ENCODE assay signal across 28 cellular contexts in genomic region chr15:85451099-85451700, GRCh38.
DNase-seq lines count a peak whose midpoint lies in the region; ATAC-seq, FAIRE-seq and TF ChIP-seq lines count a peak whose summit lies in the region.
"Had no signal": no experiment of that assay in that cellular context is flagged by ENCODE, and none has a peak within 500 bp of the region (broad histone marks: within the 10 kb centered on the region; RNA-seq: fewer than 3 reads in every experiment).

No MANE protein-coding gene starts in this region.

- H3K27me3 Mint-ChIP-seq in CD4-positive, CD25-positive, alpha-beta regulatory T cell: no peaks in the 10 kb centered on the region
- no peaks in the 10 kb centered on the region for H3K27me3 Mint-ChIP-seq in naive B cell
- H3K27me3 Mint-ChIP-seq in activated CD4-positive, alpha-beta T cell treated with anti-CD3 and anti-CD28 coated beads, Interleukin-2, amount 10 ng/mL, durations not matched to agents 24 days and 14 days: no peaks in the 10 kb centered on the region

- H3K4me1 Mint-ChIP-seq in CD4-positive, CD25-positive, alpha-beta regulatory T cell: peaks cover 39 to 73% (median 57%) of the 10 kb centered on the region in 4 donors
- H3K4me1 Mint-ChIP-seq in naive B cell: peaks cover 75 to 91% (median 90%) of the 10 kb centered on the region in 3 donors
- peaks cover 5% of the 10 kb centered on the region for H3K4me1 Mint-ChIP-seq in activated CD4-positive, alpha-beta T cell treated with anti-CD3 and anti-CD28 coated beads, Interleukin-2, amount 10 ng/mL, durations not matched to agents 24 days and 14 days

- H3K9ac ChIP-seq in GM12878 (ENCODE audit: control insufficient read depth, insufficient read depth, low read length): no peak overlapping the region

- H3K27ac ChIP-seq in CD4-positive, CD25-positive, alpha-beta regulatory T cell (ENCODE audit: insufficient read depth, low read length, poor library complexity, severe bottlenecking): no peak overlapping the region
- H3K27ac ChIP-seq in HEK293 (ENCODE audit: extremely low read depth, low read depth, low read length) (no peak overlapping the region), GM12878 (ENCODE audit: control insufficient read depth, insufficient read depth) (no peak overlapping the region)
- H3K27ac ChIP-seq: A549, Peyer's patch had no signal

- H3K27ac Mint-ChIP-seq in CD4-positive, CD25-positive, alpha-beta regulatory T cell: peak overlapping the region in 2 of 3 donors; percentile 53 to 66
- H3K27ac Mint-ChIP-seq in naive B cell: peak overlapping the region; percentile 33 to 91 (median 76)
- H3K27ac Mint-ChIP-seq in activated CD4-positive, alpha-beta T cell treated with anti-CD3 and anti-CD28 coated beads, Interleukin-2, amount 10 ng/mL, durations not matched to agents 24 days and 14 days: no peak overlapping the region
- H3K27ac Mint-ChIP-seq: CD8-positive, alpha-beta T cell; GM23338; H9; HFFc6 had no signal

- no peak overlapping the region for H3K4me2 ChIP-seq in GM12878 (ENCODE audit: control insufficient read depth, insufficient read depth)
- H3K4me2 ChIP-seq: A549, GM23338 had no signal

- TF ChIP-seq CTCF in HEK293 (tag by site-specific recombination; IDR thresholded peaks at IDR 0.05) (no peak), GM12878 (IDR thresholded peaks at IDR 0.05 in 2 of 3, conservative IDR thresholded peaks at IDR 0.05 in 1 of 3; ENCODE audit: control insufficient read depth in 2 of 3, extremely low read depth in 1 of 3, insufficient read depth in 1 of 3, low read depth in 3 of 3, low read length in 3 of 3) (no peak)

- DNase-seq in CD4-positive, CD25-positive, alpha-beta regulatory T cell: no peak
- no peak for DNase-seq in GM12878 (ENCODE audit: low read depth, low spot score)
- DNase-seq in naive B cell: no peak
- no peak for DNase-seq in activated CD4-positive, alpha-beta T cell treated with anti-CD3 and anti-CD28 coated beads, Interleukin-2, amount 10 ng/mL, durations not matched to agents 24 days and 14 days
- DNase-seq: AML-193; C1 segment of cervical spinal cord; Calu3; CD8-positive, alpha-beta T cell; DMS79 treated with DMSO at 0.1 percent for 48 hours; H9; HFFc6; NCI-H1092; NCI-H1417 treated with DMSO at 0.1 percent for 48 hours; NCI-H187; NCI-H2081 treated with DMSO at 0.1 percent for 48 hours; NCI-H2171; NCI-H226; NCI-H510A; NCI-H69; OCI-M1; Peyer's patch; SHP77 treated with DMSO at 0.1 percent for 48 hours had no signal

- peaks cover 85% of the 10 kb centered on the region for H3K79me2 ChIP-seq in GM12878 (ENCODE audit: control insufficient read depth, insufficient read depth, low read length)

- in situ Hi-C loops in GM12878 (cut with MboI): no loop called here

- no peak for ATAC-seq in CD4-positive, CD25-positive, alpha-beta regulatory T cell (ENCODE audit: low read depth in 2 of 2)
- ATAC-seq in GM12878 (no peak), naive B cell (ENCODE audit: low read depth in 2 of 2) (no peak), GM18517 (IDR thresholded peaks at IDR 0.05; ENCODE audit: unreplicated experiment) (no peak), HG03108 (IDR thresholded peaks at IDR 0.05; ENCODE audit: unreplicated experiment) (no peak)
- ATAC-seq: A549; CD8-positive, alpha-beta T cell; GM23338 had no signal

- TF ChIP-seq POLR2A in GM12878 (IDR thresholded peaks at IDR 0.05; ENCODE audit: low read depth, low read length): no peak

- TF ChIP-seq EP300 in GM12878 (IDR thresholded peaks at IDR 0.05; ENCODE audit: borderline replicate concordance in 1 of 2, control insufficient read depth in 1 of 2, low read depth in 2 of 2, low read length in 2 of 2): no peak

- H3K4me3 Mint-ChIP-seq in CD4-positive, CD25-positive, alpha-beta regulatory T cell: peak overlapping the region in 1 of 4 donors; percentile 8
- peak overlapping the region in 6 of 8 donors; percentile 13 to 73 (median 46) for H3K4me3 Mint-ChIP-seq in naive B cell
- H3K4me3 Mint-ChIP-seq in activated CD4-positive, alpha-beta T cell treated with anti-CD3 and anti-CD28 coated beads, Interleukin-2, amount 10 ng/mL, durations not matched to agents 24 days and 14 days: no peak overlapping the region
- H3K4me3 Mint-ChIP-seq: CD8-positive, alpha-beta T cell; GM23338; H9; HFFc6 had no signal

- no peaks in the 10 kb centered on the region for H4K20me1 ChIP-seq in GM12878 (ENCODE audit: control insufficient read depth, insufficient read depth)

- intact Hi-C loops in GM12878 (cut with micrococcal nuclease; ENCODE audit: unreplicated experiment): no loop called here
- intact Hi-C loops in activated CD4-positive, alpha-beta T cell treated with anti-CD3 and anti-CD28 coated beads, Interleukin-2, amount 10 ng/mL, durations not matched to agents 24 days and 14 days (cut with micrococcal nuclease): no loop called here

- no TSS peak for BruUV-seq in GM12878 (replicated peaks; lab: Mats Ljungman, UMichigan)

- peaks cover 0 to 28% (median 13%) of the 10 kb centered on the region in 7 donors for H3K9me3 Mint-ChIP-seq in CD4-positive, CD25-positive, alpha-beta regulatory T cell
- peaks cover 11 to 40% (median 20%) of the 10 kb centered on the region in 7 donors for H3K9me3 Mint-ChIP-seq in naive B cell
- peaks cover 34% of the 10 kb centered on the region for H3K9me3 Mint-ChIP-seq in activated CD4-positive, alpha-beta T cell treated with anti-CD3 and anti-CD28 coated beads, Interleukin-2, amount 10 ng/mL, durations not matched to agents 24 days and 14 days

- H3K4me3 ChIP-seq in CD4-positive, CD25-positive, alpha-beta regulatory T cell (ENCODE audit: low read depth, low read length): no peak overlapping the region
- H3K4me3 ChIP-seq in HEK293 (ENCODE audit: low read depth, low read length) (no peak overlapping the region), GM12878 (no peak overlapping the region)
- H3K4me3 ChIP-seq: A549, GM23338, Peyer's patch had no signal

- H3K27me3 ChIP-seq in CD4-positive, CD25-positive, alpha-beta regulatory T cell (ENCODE audit: control insufficient read depth, insufficient read depth, low read length): no peaks in the 10 kb centered on the region
- H3K27me3 ChIP-seq in GM12878 (replicated peaks in 1 of 2; ENCODE audit: control insufficient read depth in 2 of 2, insufficient read depth in 2 of 2, low read length in 1 of 2): no peaks in the 10 kb centered on the region
- H3K27me3 ChIP-seq: Peyer's patch had no signal

- RAD21 ChIA-PET in GM12878 (lab: Charles Lee; ENCODE audit: unreplicated experiment): no interaction called here

- no peak for FAIRE-seq in GM12878 (lab: Jason Lieb, UNC)
- FAIRE-seq: GM18507 had no signal

- 78% methylated on average over 3 of the region's 3 CpGs for WGBS in GM12878 (ENCODE audit: insufficient coverage, insufficient replicate concordance, low lambda C conversion rate, missing lambda C conversion rate)

- H3K36me3 Mint-ChIP-seq in CD4-positive, CD25-positive, alpha-beta regulatory T cell: peaks cover 29% of the 10 kb centered on the region
- peaks cover 10 to 26% of the 10 kb centered on the region in 2 donors for H3K36me3 Mint-ChIP-seq in naive B cell
- peaks cover 25% of the 10 kb centered on the region for H3K36me3 Mint-ChIP-seq in activated CD4-positive, alpha-beta T cell treated with anti-CD3 and anti-CD28 coated beads, Interleukin-2, amount 10 ng/mL, durations not matched to agents 24 days and 14 days (ENCODE audit: low read depth)

- SMC1A ChIA-PET in GM12878 (lab: Charles Lee; ENCODE audit: uncharacterized antibody, unreplicated experiment): no interaction called here

- no peak for TF ChIP-seq RAD21 in GM12878 (IDR thresholded peaks at IDR 0.05; ENCODE audit: insufficient read depth, low read depth, low read length)

- H2AFZ ChIP-seq in GM12878 (ENCODE audit: control insufficient read depth, low read depth, low read length): no peak overlapping the region
- H2AFZ ChIP-seq: GM23338 had no signal

- no peaks in the 10 kb centered on the region for H3K36me3 ChIP-seq in CD4-positive, CD25-positive, alpha-beta regulatory T cell (ENCODE audit: control insufficient read depth, insufficient read depth, low read length)
- H3K36me3 ChIP-seq in HEK293 (ENCODE audit: control insufficient read depth in 2 of 2, insufficient read depth in 1 of 2, low read length in 2 of 2): no peaks in the 10 kb centered on the region
- H3K36me3 ChIP-seq in GM12878 (ENCODE audit: control insufficient read depth in 2 of 2, insufficient read depth in 2 of 2, low read length in 1 of 2): no peaks in the 10 kb centered on the region; a peak in 1 of 4 replicates
- H3K36me3 ChIP-seq: Peyer's patch had no signal

- CTCF ChIA-PET in HEK293 (lab: Yijun Ruan, JAX) (no interaction called here), GM12878 (lab: Yijun Ruan, JAX) (interaction anchor here (1.0 kb wide), 1 partner anchor 23 kb away, joined by 3 read pairs; no protein-coding TSS in a partner anchor)

- POLR2A ChIA-PET in HEK293 (lab: Yijun Ruan, JAX) (no interaction called here), GM12878 (lab: Charles Lee) (no interaction called here)

- H3K4me1 ChIP-seq in CD4-positive, CD25-positive, alpha-beta regulatory T cell (ENCODE audit: control insufficient read depth, insufficient read depth, low read length, poor library complexity, severe bottlenecking): no peaks in the 10 kb centered on the region
- H3K4me1 ChIP-seq in HEK293 (ENCODE audit: control insufficient read depth, insufficient read depth, low read length) (peaks cover 10% of the 10 kb centered on the region), GM12878 (ENCODE audit: control insufficient read depth, insufficient read depth, low read length) (peaks cover 40% of the 10 kb centered on the region)

- peaks cover 12 to 17% of the 10 kb centered on the region in 2 experiments for H3K9me3 ChIP-seq in CD4-positive, CD25-positive, alpha-beta regulatory T cell (ENCODE audit: control insufficient read depth in 2 of 2, low read length in 2 of 2)
- H3K9me3 ChIP-seq in HEK293 (ENCODE audit: control insufficient read depth, insufficient read depth, low read depth, low read length) (peaks cover 3% of the 10 kb centered on the region; the same call in 1 of the 2 replicates), GM12878 (replicated peaks; ENCODE audit: control insufficient read depth, insufficient read depth, low read length) (peaks cover 23% of the 10 kb centered on the region)

TF ChIP-seq in HEK293, 187 proteins besides CTCF, POLR2A, EP300 and RAD21 (continues in another document):
- no peak for TF ChIP-seq ZNF776 (tag by site-specific recombination; IDR thresholded peaks at IDR 0.05; ENCODE audit: borderline replicate concordance)

TF ChIP-seq in GM12878, 131 proteins besides CTCF, POLR2A, EP300 and RAD21:
- no peak for TF ChIP-seq IRF3 (IDR thresholded peaks at IDR 0.05)
- 0 out of 2 replicates have a peak, but pooled peaks have one; percentile 19 for TF ChIP-seq JUNB (IDR thresholded peaks at IDR 0.05)
